ENCODE assay signal across 20 cellular contexts in genomic region chr2:196213252-196213651, GRCh38. TPM values are rescaled to one million over a fixed set of nuclear protein-coding genes. Genes with fewer than 3 reads are reported as not detected.
A peak's percentile ranks its signal among the peaks of the same experiment; 100 is the strongest.
DNase-seq lines count a peak whose midpoint lies in the region; ATAC-seq and TF ChIP-seq lines count a peak whose summit lies in the region.
"Had no signal": no experiment of that assay in that cellular context is flagged by ENCODE, and none has a peak within 500 bp of the region (broad histone marks: within the 10 kb centered on the region; RNA-seq: fewer than 3 reads in every experiment).

No MANE protein-coding gene starts in this region.

- H3K27ac ChIP-seq in DND-41 (ENCODE audit: low read length) (peak overlapping the region; percentile 5; the same call in 1 of the 2 replicates), vagina (no peak overlapping the region)
- H3K27ac ChIP-seq: cardiac muscle cell, esophagus muscularis mucosa, RWPE1 had no signal

- H3K4me1 Mint-ChIP-seq in T-helper 17 cell (peaks cover 40% of the 10 kb centered on the region), naive B cell (peaks cover 50 to 86% (median 75%) of the 10 kb centered on the region in 3 donors)

- H3K9me3 ChIP-seq in DND-41 (ENCODE audit: insufficient read depth, low read length, severe bottlenecking) (no peaks in the 10 kb centered on the region), T-helper 17 cell (ENCODE audit: control insufficient read depth, low read length, poor library complexity, severe bottlenecking) (no peaks in the 10 kb centered on the region), vagina (no peaks in the 10 kb centered on the region)
- H3K9me3 ChIP-seq: BLaER1, esophagus muscularis mucosa had no signal

- H3K4me3 ChIP-seq in DND-41 (ENCODE audit: low read depth in 1 of 2, low read length in 2 of 2) = no peak overlapping the region
- no peak overlapping the region for H3K4me3 ChIP-seq in vagina
- H3K4me3 ChIP-seq: BLaER1, cardiac muscle cell, esophagus muscularis mucosa had no signal

- H4K20me1 ChIP-seq in DND-41 (ENCODE audit: insufficient read depth, low read length) = no peaks in the 10 kb centered on the region
- H4K20me1 ChIP-seq: BLaER1 had no signal

- intact Hi-C loops in vagina (cut with DNase I) = no loop called here
- intact Hi-C loops in sciatic nerve (cut with DNase I) = no loop called here

- no peak overlapping the region for H2AFZ ChIP-seq in DND-41 (ENCODE audit: low read depth, low read length)

- H3K4me3 Mint-ChIP-seq in T-helper 17 cell = no peak overlapping the region
- peak overlapping the region in 1 of 8 donors; percentile 28 for H3K4me3 Mint-ChIP-seq in naive B cell
- H3K4me3 Mint-ChIP-seq: activated T-cell treated with anti-CD3 and anti-CD28 coated beads, Interleukin-2, amount 50 U/mL, for 4 hours had no signal

- peak; percentile 34 to 36 for ATAC-seq in activated CD4-positive, CD25-positive, alpha-beta regulatory T cell treated with anti-CD3 and anti-CD28 coated beads, Interleukin-2, amount 50 U/mL, for 24 hours
- no peak for ATAC-seq in DND-41 (ENCODE audit: insufficient read depth, low read depth)
- ATAC-seq in T-helper 17 cell = no peak
- no peak for ATAC-seq in naive B cell (ENCODE audit: low read depth in 2 of 2)
- no peak for ATAC-seq in HG02970 (IDR thresholded peaks at IDR 0.05; ENCODE audit: low FRiP score, unreplicated experiment)
- no peak for ATAC-seq in sciatic nerve
- ATAC-seq: activated T-cell treated with anti-CD3 and anti-CD28 coated beads, Interleukin-2, amount 50 U/mL, for 4 hours had no signal

- no peaks in the 10 kb centered on the region for H3K27me3 ChIP-seq in DND-41 (ENCODE audit: insufficient read depth, low read length, poor library complexity)
- no peaks in the 10 kb centered on the region for H3K27me3 ChIP-seq in vagina
- H3K27me3 ChIP-seq: BLaER1, cardiac muscle cell, esophagus muscularis mucosa had no signal

- H3K9me3 Mint-ChIP-seq in naive B cell = peaks cover 0 to 4% (median 0%) of the 10 kb centered on the region in 7 donors
- H3K9me3 Mint-ChIP-seq: activated T-cell treated with anti-CD3 and anti-CD28 coated beads, Interleukin-2, amount 50 U/mL, for 4 hours had no signal

- H3K36me3 ChIP-seq in DND-41 (ENCODE audit: insufficient read depth, low read length) (no peaks in the 10 kb centered on the region), vagina (no peaks in the 10 kb centered on the region)
- H3K36me3 ChIP-seq: BLaER1, cardiac muscle cell had no signal

- TF ChIP-seq CTCF in DND-41 (IDR thresholded peaks at IDR 0.05; ENCODE audit: borderline replicate concordance, extremely low read depth, low read length, poor library complexity, severe bottlenecking) (no peak), vagina (IDR thresholded peaks at IDR 0.05) (no peak)

- no peak overlapping the region for H3K4me2 ChIP-seq in DND-41 (ENCODE audit: insufficient read depth, low read length)
- H3K4me2 ChIP-seq: BLaER1 had no signal

- H3K9ac ChIP-seq in DND-41 (ENCODE audit: low read depth, low read length) = no peak overlapping the region
- H3K9ac ChIP-seq: BLaER1 had no signal

- H3K27me3 Mint-ChIP-seq in T-helper 17 cell = no peaks in the 10 kb centered on the region
- H3K27me3 Mint-ChIP-seq in naive B cell = no peaks in the 10 kb centered on the region

- peaks cover 2% of the 10 kb centered on the region; the same call in 1 of the 2 replicates for H3K79me2 ChIP-seq in DND-41 (ENCODE audit: insufficient read depth, low read length)

- H3K4me1 ChIP-seq in DND-41 (ENCODE audit: insufficient read depth, low read length) (peaks cover 41% of the 10 kb centered on the region), vagina (no peaks in the 10 kb centered on the region)
- H3K4me1 ChIP-seq: esophagus muscularis mucosa had no signal

- no peak for DNase-seq in activated CD4-positive, CD25-positive, alpha-beta regulatory T cell (lab: John Stamatoyannopoulos, UW)
- DNase-seq in DND-41 = no peak
- DNase-seq in T-helper 17 cell = no peak
- DNase-seq in naive B cell = no peak
- no peak for DNase-seq in vagina (ENCODE audit: extremely low spot score in 2 of 2)
- no peak for DNase-seq in sciatic nerve (ENCODE audit: low spot score)
- DNase-seq: activated CD4-positive, alpha-beta T cell treated with anti-CD3 and anti-CD28 coated beads, Interleukin-2, amount 50 U/mL, for 1 hour; activated T-cell treated with anti-CD3 and anti-CD28 coated beads, Interleukin-2, amount 50 U/mL, for 4 hours; GF-D8; MM.1S; NCI-H187 treated with DMSO at 0.1 percent for 48 hours; NCI-H446; NK-92 treated with Interleukin-12 subunit alpha and Interleukin-12 subunit beta, amount 100 ng/mL, for 24 hours; stimulated activated CD4-positive, alpha-beta T cell treated with anti-CD3 and anti-CD28 coated beads, Interleukin-1b, Interleukin-23, amount 100 ng/mL, for 48 hours had no signal

- H3K27ac Mint-ChIP-seq in T-helper 17 cell (peak overlapping the region; percentile 99), naive B cell (peak overlapping the region; percentile 83 to 100 (median 98))

- no peaks in the 10 kb centered on the region for H3K36me3 Mint-ChIP-seq in T-helper 17 cell (ENCODE audit: low read depth)
- H3K36me3 Mint-ChIP-seq in naive B cell = no peaks in the 10 kb centered on the region

- TF ChIP-seq POLR2A in vagina (IDR thresholded peaks at IDR 0.05) = no peak

RNA-seq across cellular contexts. Expression of gene STK17B, which starts 41.9 kb away (rescaled TPM):
- 100 to 1,000 TPM; 417 to 460 TPM for total RNA-seq in T-helper 17 cell
- polyA plus RNA-seq in naive B cell (ENCODE audit: low read depth in 6 of 6) = 100 to 1,000 TPM in 5 of 6 donors, 10 to 100 TPM in 1; 90.2 to 162 (median 118) TPM
- total RNA-seq in vagina = 24.3 TPM
- 32.6 TPM for total RNA-seq in sciatic nerve

Comparison
In these comparisons a context has a peak if more than half of its experiments do, and no peak if none do; other contexts are left out.
1. ATAC-seq: peak in activated CD4-positive, CD25-positive, alpha-beta regulatory T cell treated with anti-CD3 and anti-CD28 coated beads, Interleukin-2, amount 50 U/mL, for 24 hours (2 of 2); none in DND-41 (single experiment), T-helper 17 cell (single experiment), naive B cell (0 of 2), HG02970 (single experiment) and sciatic nerve (single experiment).
2. RNA of gene STK17B, which starts 41.9 kb away (total RNA-seq): 417 to 460 TPM in T-helper 17 cell; 32.6 TPM in sciatic nerve (single experiment) and 24.3 TPM in vagina (single experiment); every median in the first group is over 10 times any median in the second.